ENCODE assay signal across 12 cellular contexts in genomic region chr2:201888476-201888875, GRCh38.
DNase-seq lines count a peak whose midpoint lies in the region; ATAC-seq and TF ChIP-seq lines count a peak whose summit lies in the region.
"Had no signal": no experiment of that assay in that cellular context is flagged by ENCODE, and none has a peak within 500 bp of the region (broad histone marks: within the 10 kb centered on the region; RNA-seq: fewer than 3 reads in every experiment).

No MANE protein-coding gene starts in this region.

- intact Hi-C loops in heart left ventricle (cut with DNase I) (loop anchor here in 1 of 10 donors (10.0 kb wide), 1 partner anchor 146 kb away; the partner anchor contains the start of gene FZD7), upper lobe of right lung (cut with DNase I) (no loop called here)

- H3K27me3 ChIP-seq in heart left ventricle: peaks cover 0 to 17% (median 0%) of the 10 kb centered on the region in 9 donors
- H3K27me3 ChIP-seq in right atrium auricular region: no peaks in the 10 kb centered on the region
- H3K27me3 ChIP-seq in ectodermal cell (ENCODE audit: control insufficient read depth, insufficient read depth, low read length, poor library complexity, severe bottlenecking): no peaks in the 10 kb centered on the region
- no peaks in the 10 kb centered on the region for H3K27me3 ChIP-seq in upper lobe of right lung

- H3K27ac ChIP-seq in heart left ventricle: no peak overlapping the region
- no peak overlapping the region for H3K27ac ChIP-seq in right atrium auricular region
- peak overlapping the region; percentile 56 for H3K27ac ChIP-seq in ectodermal cell (ENCODE audit: insufficient read depth, low read depth, low read length, poor library complexity, severe bottlenecking)
- H3K27ac ChIP-seq in upper lobe of right lung: no peak overlapping the region

- H3K9me3 ChIP-seq in heart left ventricle (no peaks in the 10 kb centered on the region), right atrium auricular region (no peaks in the 10 kb centered on the region), ectodermal cell (ENCODE audit: control insufficient read depth, low read length) (no peaks in the 10 kb centered on the region), upper lobe of right lung (no peaks in the 10 kb centered on the region)

- H3K4me1 ChIP-seq in heart left ventricle (peaks cover 1 to 17% (median 9%) of the 10 kb centered on the region in 12 donors), right atrium auricular region (peaks cover 0 to 11% of the 10 kb centered on the region in 2 donors), ectodermal cell (ENCODE audit: control insufficient read depth, insufficient read depth, low read length) (peaks cover 40% of the 10 kb centered on the region), upper lobe of right lung (no peaks in the 10 kb centered on the region)

- no peaks in the 10 kb centered on the region for H3K27me3 Mint-ChIP-seq in nephron (ENCODE audit: low read depth)

- DNase-seq in heart left ventricle: no peak
- DNase-seq in right atrium auricular region (ENCODE audit: low spot score): no peak
- DNase-seq in upper lobe of right lung: no peak
- DNase-seq in G401 (ENCODE audit: low spot score): no peak
- DNase-seq in D341Med (ENCODE audit: low spot score): no peak
- DNase-seq: activated CD8-positive, alpha-beta T cell treated with anti-CD3 and anti-CD28 coated beads, Interleukin-2, amount 10 ng/mL, durations not matched to agents 7 days and 5 days; activated naive CD8-positive, alpha-beta T cell treated with anti-CD3 and anti-CD28 coated beads, Interleukin-2, amount 10 ng/mL, durations not matched to agents 7 days and 5 days; stimulated activated CD4-positive, alpha-beta T cell treated with anti-CD3 and anti-CD28 coated beads, Interleukin-4, amount 100 ng/mL, for 24 hours had no signal

- no peaks in the 10 kb centered on the region for H3K36me3 Mint-ChIP-seq in nephron (ENCODE audit: low read depth)
- H3K36me3 Mint-ChIP-seq: activated naive CD8-positive, alpha-beta T cell treated with anti-CD3 and anti-CD28 coated beads, Interleukin-2, amount 10 ng/mL, durations not matched to agents 7 days and 5 days had no signal

- H3K36me3 ChIP-seq in heart left ventricle: no peaks in the 10 kb centered on the region
- H3K36me3 ChIP-seq in right atrium auricular region: no peaks in the 10 kb centered on the region
- no peaks in the 10 kb centered on the region for H3K36me3 ChIP-seq in ectodermal cell (ENCODE audit: control insufficient read depth, insufficient read depth, low read length)
- H3K36me3 ChIP-seq in upper lobe of right lung: no peaks in the 10 kb centered on the region

- TF ChIP-seq CTCF in heart left ventricle (IDR thresholded peaks at IDR 0.05) (no peak), right atrium auricular region (IDR thresholded peaks at IDR 0.05) (no peak), nephron (IDR thresholded peaks at IDR 0.05; ENCODE audit: unreplicated experiment in 3 of 3) (no peak), upper lobe of right lung (IDR thresholded peaks at IDR 0.05) (no peak)

- H3K4me3 ChIP-seq in heart left ventricle: peak overlapping the region in 10 of 12 donors; percentile 3 to 55 (median 36)
- peak overlapping the region in 1 of 2 donors; percentile 29 for H3K4me3 ChIP-seq in right atrium auricular region
- H3K4me3 ChIP-seq in ectodermal cell (ENCODE audit: insufficient read depth, low read depth, low read length): no peak overlapping the region
- peak overlapping the region; percentile 14 for H3K4me3 ChIP-seq in upper lobe of right lung

- H3K4me1 Mint-ChIP-seq in nephron: peaks cover 73% of the 10 kb centered on the region
- H3K4me1 Mint-ChIP-seq: activated naive CD8-positive, alpha-beta T cell treated with anti-CD3 and anti-CD28 coated beads, Interleukin-2, amount 10 ng/mL, durations not matched to agents 7 days and 5 days had no signal

- H3K4me3 Mint-ChIP-seq in nephron: peak overlapping the region; percentile 68 to 72 (median 71)
- H3K4me3 Mint-ChIP-seq: activated CD8-positive, alpha-beta T cell treated with anti-CD3 and anti-CD28 coated beads, Interleukin-2, amount 10 ng/mL, durations not matched to agents 7 days and 5 days; activated naive CD8-positive, alpha-beta T cell treated with anti-CD3 and anti-CD28 coated beads, Interleukin-2, amount 10 ng/mL, durations not matched to agents 7 days and 5 days; T-helper 1 cell treated with Interleukin-12 subunit alpha and Interleukin-12 subunit beta and Interleukin-4 antibody, amounts not matched to agents 30 μg/mL and 1 μg/mL, for 36 hours had no signal

- 15 to 21% (median 17%) methylated on average over 7 of the region's 7 CpGs for WGBS in heart left ventricle, 4 donors
- WGBS in ectodermal cell, 2 experiments: 6 to 7% methylated on average over 7 of the region's 7 CpGs

- ATAC-seq in heart left ventricle (no peak), upper lobe of right lung (no peak), HG03378 (IDR thresholded peaks at IDR 0.05; ENCODE audit: unreplicated experiment) (no peak)
- ATAC-seq: activated CD8-positive, alpha-beta T cell treated with anti-CD3 and anti-CD28 coated beads, Interleukin-2, amount 10 ng/mL, durations not matched to agents 7 days and 5 days had no signal

- TF ChIP-seq POLR2A in heart left ventricle (IDR thresholded peaks at IDR 0.05): no peak

- no peaks in the 10 kb centered on the region for H3K9me3 Mint-ChIP-seq in nephron
- H3K9me3 Mint-ChIP-seq: activated naive CD8-positive, alpha-beta T cell treated with anti-CD3 and anti-CD28 coated beads, Interleukin-2, amount 10 ng/mL, durations not matched to agents 7 days and 5 days; T-helper 1 cell treated with Interleukin-12 subunit alpha and Interleukin-12 subunit beta and Interleukin-4 antibody, amounts not matched to agents 30 μg/mL and 1 μg/mL, for 36 hours had no signal

- in situ Hi-C loops in G401 (cut with HindIII; ENCODE audit: low sequenced_read_pairs): no loop called here

- peak overlapping the region; percentile 68 to 93 (median 82) for H3K27ac Mint-ChIP-seq in nephron
- H3K27ac Mint-ChIP-seq: activated CD8-positive, alpha-beta T cell treated with anti-CD3 and anti-CD28 coated beads, Interleukin-2, amount 10 ng/mL, durations not matched to agents 7 days and 5 days; activated naive CD8-positive, alpha-beta T cell treated with anti-CD3 and anti-CD28 coated beads, Interleukin-2, amount 10 ng/mL, durations not matched to agents 7 days and 5 days; T-helper 1 cell treated with Interleukin-12 subunit alpha and Interleukin-12 subunit beta and Interleukin-4 antibody, amounts not matched to agents 30 μg/mL and 1 μg/mL, for 36 hours had no signal
